In the genomic region with DNA sequence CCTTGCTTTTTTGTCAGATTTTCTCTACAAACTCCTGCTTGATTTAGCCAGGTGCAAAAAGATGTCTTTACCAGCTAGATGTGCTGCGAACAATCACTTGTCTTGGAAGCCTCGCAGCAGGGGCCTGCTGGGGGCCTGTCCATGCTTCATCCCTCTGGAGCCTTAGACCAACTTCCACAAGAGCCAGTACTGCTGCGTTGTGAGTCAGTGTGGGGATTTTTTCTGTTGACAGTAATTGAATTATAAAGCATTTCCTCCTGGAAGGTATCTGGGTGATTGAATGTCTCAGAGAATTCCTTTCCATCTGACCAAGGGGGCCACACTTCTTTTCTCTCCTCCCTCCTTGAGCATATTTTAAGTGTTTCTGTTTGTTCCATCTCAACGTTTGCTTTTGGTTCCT, we compare ENCODE assay signal across 16 cellular contexts. TPM values are rescaled to one million over a fixed set of nuclear protein-coding genes. Genes with fewer than 3 reads are reported as not detected.
DNase-seq lines count a peak whose midpoint lies in the region; ATAC-seq lines count a peak whose summit lies in the region.
"Had no signal": no experiment of that assay in that cellular context is flagged by ENCODE, and none has a peak within 500 bp of the region (broad histone marks: within the 10 kb centered on the region; RNA-seq: fewer than 3 reads in every experiment).

No MANE protein-coding gene starts in this region.

- H3K4me1 Mint-ChIP-seq in activated CD4-positive, alpha-beta memory T cell treated with anti-CD3 and anti-CD28 coated beads for 36 hours (ENCODE audit: low read depth): peaks cover 19% of the 10 kb centered on the region
- H3K4me1 Mint-ChIP-seq in activated CD4-positive, alpha-beta memory T cell treated with anti-CD3 and anti-CD28 coated beads, Interleukin-2, amount 10 ng/mL, durations not matched to agents 7 days and 5 days: peaks cover 12% of the 10 kb centered on the region
- peaks cover 24 to 34% (median 32%) of the 10 kb centered on the region in 3 donors for H3K4me1 Mint-ChIP-seq in T-cell
- peaks cover 12% of the 10 kb centered on the region for H3K4me1 Mint-ChIP-seq in activated T-helper 1 cell treated with anti-CD3 and anti-CD28 coated beads, Interleukin-12 subunit alpha, Interleukin-12 subunit beta, Interleukin-2, Interleukin-4 antibody, amounts not matched to agents 30 ng/mL and 10 ng/mL and 1 ng/mL, durations not matched to agents 14 hours and 24 hours and 36 hours (ENCODE audit: low read depth)

- H3K27ac Mint-ChIP-seq in activated CD4-positive, alpha-beta memory T cell treated with anti-CD3 and anti-CD28 coated beads for 36 hours: peak overlapping the region; percentile 18
- no peak overlapping the region for H3K27ac Mint-ChIP-seq in activated CD4-positive, alpha-beta memory T cell treated with anti-CD3 and anti-CD28 coated beads, Interleukin-2, amount 10 ng/mL, durations not matched to agents 7 days and 5 days
- peak overlapping the region; percentile 55 to 80 for H3K27ac Mint-ChIP-seq in T-cell
- H3K27ac Mint-ChIP-seq in activated T-helper 1 cell treated with anti-CD3 and anti-CD28 coated beads, Interleukin-12 subunit alpha, Interleukin-12 subunit beta, Interleukin-2, Interleukin-4 antibody, amounts not matched to agents 30 ng/mL and 10 ng/mL and 1 ng/mL, durations not matched to agents 14 hours and 24 hours and 36 hours: no peak overlapping the region
- H3K27ac Mint-ChIP-seq: memory B cell had no signal

- H3K36me3 Mint-ChIP-seq in activated CD4-positive, alpha-beta memory T cell treated with anti-CD3 and anti-CD28 coated beads for 36 hours: peaks cover 6% of the 10 kb centered on the region
- peaks cover 7% of the 10 kb centered on the region for H3K36me3 Mint-ChIP-seq in activated CD4-positive, alpha-beta memory T cell treated with anti-CD3 and anti-CD28 coated beads, Interleukin-2, amount 10 ng/mL, durations not matched to agents 7 days and 5 days (ENCODE audit: low read depth)
- peaks cover 16% of the 10 kb centered on the region for H3K36me3 Mint-ChIP-seq in T-cell
- H3K36me3 Mint-ChIP-seq in activated T-helper 1 cell treated with anti-CD3 and anti-CD28 coated beads, Interleukin-12 subunit alpha, Interleukin-12 subunit beta, Interleukin-2, Interleukin-4 antibody, amounts not matched to agents 30 ng/mL and 10 ng/mL and 1 ng/mL, durations not matched to agents 14 hours and 24 hours and 36 hours (ENCODE audit: low read depth): peaks cover 13% of the 10 kb centered on the region

- POLR2A ChIA-PET in activated CD4-positive, alpha-beta memory T cell treated with anti-CD3 and anti-CD28 coated beads for 36 hours (lab: Charles Lee): interaction anchor here (0.7 kb wide), 1 partner anchor 1608 kb away, joined by 3 read pairs; no protein-coding TSS in a partner anchor
- POLR2A ChIA-PET in activated CD4-positive, alpha-beta memory T cell treated with anti-CD3 and anti-CD28 coated beads, Interleukin-2, amount 10 ng/mL, durations not matched to agents 7 days and 5 days (lab: Charles Lee): no interaction called here
- POLR2A ChIA-PET in T-cell (lab: Charles Lee): interaction anchor here in 1 of 2 donors (0.5 to 0.6 kb wide), 2 partner anchors 20 to 48 kb away, joined by 3 to 5 read pairs; no protein-coding TSS in a partner anchor

- ATAC-seq in T-cell (replicated peaks in 1 of 4) (no peak), HG02870 (IDR thresholded peaks at IDR 0.05; ENCODE audit: unreplicated experiment) (no peak)

- CTCF ChIA-PET in activated CD4-positive, alpha-beta memory T cell treated with anti-CD3 and anti-CD28 coated beads for 36 hours (lab: Charles Lee): interaction anchor here (0.6 to 5.4 kb wide), 3 partner anchors 17 to 673 kb away, joined by 3 to 52 read pairs (median 3); no protein-coding TSS in a partner anchor
- CTCF ChIA-PET in activated CD4-positive, alpha-beta memory T cell treated with anti-CD3 and anti-CD28 coated beads, Interleukin-2, amount 10 ng/mL, durations not matched to agents 7 days and 5 days (lab: Charles Lee): interaction anchor here (0.7 to 1.4 kb wide), 4 partner anchors 11 to 73 kb away, joined by 3 to 4 read pairs (median 4); no protein-coding TSS in a partner anchor
- CTCF ChIA-PET in T-cell (lab: Charles Lee): interaction anchor here (0.6 to 1.1 kb wide), 2 partner anchors 18 to 362 kb away, joined by 3 to 5 read pairs; no protein-coding TSS in a partner anchor

- no peak for DNase-seq in activated CD4-positive, alpha-beta memory T cell treated with anti-CD3 and anti-CD28 coated beads for 36 hours
- DNase-seq in activated CD4-positive, alpha-beta memory T cell treated with anti-CD3 and anti-CD28 coated beads, Interleukin-2, amount 10 ng/mL, durations not matched to agents 7 days and 5 days: no peak
- DNase-seq in T-cell (no peak), epithelial cell of prostate (ENCODE audit: low read depth, low spot score) (no peak), renal cortical epithelial cell (ENCODE audit: low read depth) (peak; percentile 60), NCI-H1417 treated with DMSO at 0.1 percent for 48 hours (lab: John Stamatoyannopoulos, UW) (no peak)
- DNase-seq in activated T-helper 1 cell treated with anti-CD3 and anti-CD28 coated beads, Interleukin-12 subunit alpha, Interleukin-12 subunit beta, Interleukin-2, Interleukin-4 antibody, amounts not matched to agents 30 ng/mL and 10 ng/mL and 1 ng/mL, durations not matched to agents 14 hours and 24 hours and 36 hours (ENCODE audit: low spot score): no peak
- DNase-seq: Karpas-422; NCI-H2081 treated with DMSO at 0.1 percent for 48 hours; stimulated activated CD8-positive, alpha-beta memory T cell treated with anti-CD3 and anti-CD28 coated beads, Interleukin-4, amount 100 ng/mL, for 48 hours; upper lobe of right lung; WERI-Rb-1 had no signal

- peak overlapping the region; percentile 9 for H3K27ac ChIP-seq in epithelial cell of prostate
- H3K27ac ChIP-seq: A549, cardiac muscle cell, upper lobe of right lung, WERI-Rb-1 had no signal

- intact Hi-C loops in activated CD4-positive, alpha-beta memory T cell treated with anti-CD3 and anti-CD28 coated beads for 36 hours (cut with micrococcal nuclease): loop anchor here (5.0 kb wide), 1 partner anchor 309 kb away; no protein-coding TSS in a partner anchor
- intact Hi-C loops in activated T-helper 1 cell treated with anti-CD3 and anti-CD28 coated beads, Interleukin-12 subunit alpha, Interleukin-12 subunit beta, Interleukin-2, Interleukin-4 antibody, amounts not matched to agents 30 ng/mL and 10 ng/mL and 1 ng/mL, durations not matched to agents 14 hours and 24 hours and 36 hours (cut with micrococcal nuclease): loop anchor here (5.0 kb wide), 1 partner anchor 294 kb away; no protein-coding TSS in a partner anchor

- H3K9me3 Mint-ChIP-seq in activated CD4-positive, alpha-beta memory T cell treated with anti-CD3 and anti-CD28 coated beads for 36 hours: no peaks in the 10 kb centered on the region
- H3K9me3 Mint-ChIP-seq in activated CD4-positive, alpha-beta memory T cell treated with anti-CD3 and anti-CD28 coated beads, Interleukin-2, amount 10 ng/mL, durations not matched to agents 7 days and 5 days: no peaks in the 10 kb centered on the region
- H3K9me3 Mint-ChIP-seq in T-cell: no peaks in the 10 kb centered on the region
- no peaks in the 10 kb centered on the region for H3K9me3 Mint-ChIP-seq in activated T-helper 1 cell treated with anti-CD3 and anti-CD28 coated beads, Interleukin-12 subunit alpha, Interleukin-12 subunit beta, Interleukin-2, Interleukin-4 antibody, amounts not matched to agents 30 ng/mL and 10 ng/mL and 1 ng/mL, durations not matched to agents 14 hours and 24 hours and 36 hours
- H3K9me3 Mint-ChIP-seq: memory B cell had no signal

- H3K27me3 Mint-ChIP-seq in activated CD4-positive, alpha-beta memory T cell treated with anti-CD3 and anti-CD28 coated beads for 36 hours: no peaks in the 10 kb centered on the region
- H3K27me3 Mint-ChIP-seq in activated CD4-positive, alpha-beta memory T cell treated with anti-CD3 and anti-CD28 coated beads, Interleukin-2, amount 10 ng/mL, durations not matched to agents 7 days and 5 days: peaks cover 3% of the 10 kb centered on the region
- no peaks in the 10 kb centered on the region for H3K27me3 Mint-ChIP-seq in T-cell
- H3K27me3 Mint-ChIP-seq in activated T-helper 1 cell treated with anti-CD3 and anti-CD28 coated beads, Interleukin-12 subunit alpha, Interleukin-12 subunit beta, Interleukin-2, Interleukin-4 antibody, amounts not matched to agents 30 ng/mL and 10 ng/mL and 1 ng/mL, durations not matched to agents 14 hours and 24 hours and 36 hours (ENCODE audit: insufficient read depth): no peaks in the 10 kb centered on the region

- no peak overlapping the region for H3K4me3 Mint-ChIP-seq in activated CD4-positive, alpha-beta memory T cell treated with anti-CD3 and anti-CD28 coated beads for 36 hours
- no peak overlapping the region for H3K4me3 Mint-ChIP-seq in activated CD4-positive, alpha-beta memory T cell treated with anti-CD3 and anti-CD28 coated beads, Interleukin-2, amount 10 ng/mL, durations not matched to agents 7 days and 5 days
- no peak overlapping the region for H3K4me3 Mint-ChIP-seq in T-cell
- no peak overlapping the region for H3K4me3 Mint-ChIP-seq in activated T-helper 1 cell treated with anti-CD3 and anti-CD28 coated beads, Interleukin-12 subunit alpha, Interleukin-12 subunit beta, Interleukin-2, Interleukin-4 antibody, amounts not matched to agents 30 ng/mL and 10 ng/mL and 1 ng/mL, durations not matched to agents 14 hours and 24 hours and 36 hours
- H3K4me3 Mint-ChIP-seq: memory B cell had no signal

RNA-seq across cellular contexts. Expression of gene LDLRAP1, which starts 40.4 kb away (rescaled TPM):
- total RNA-seq in activated CD4-positive, alpha-beta memory T cell treated with anti-CD3 and anti-CD28 coated beads for 36 hours: 10 to 100 TPM; 11.9 to 14.8 TPM
- 10 to 100 TPM; 26.4 to 27.7 TPM for total RNA-seq in activated CD4-positive, alpha-beta memory T cell treated with anti-CD3 and anti-CD28 coated beads, Interleukin-2, amount 10 ng/mL, durations not matched to agents 7 days and 5 days
- total RNA-seq in T-cell (100 to 1,000 TPM; 143 to 298 (median 222) TPM), renal cortical epithelial cell (5.4 and 6.9 TPM in 2 replicates)
- 4.6 and 5.3 TPM in 2 replicates for total RNA-seq in activated T-helper 1 cell treated with anti-CD3 and anti-CD28 coated beads, Interleukin-12 subunit alpha, Interleukin-12 subunit beta, Interleukin-2, Interleukin-4 antibody, amounts not matched to agents 30 ng/mL and 10 ng/mL and 1 ng/mL, durations not matched to agents 14 hours and 24 hours and 36 hours

Comparison
In these comparisons a context has a peak if more than half of its experiments do, and no peak if none do; other contexts are left out.
1. H3K27ac Mint-ChIP-seq: peak in activated CD4-positive, alpha-beta memory T cell treated with anti-CD3 and anti-CD28 coated beads for 36 hours (single experiment) and T-cell (2 of 2); none in activated CD4-positive, alpha-beta memory T cell treated with anti-CD3 and anti-CD28 coated beads, Interleukin-2, amount 10 ng/mL, durations not matched to agents 7 days and 5 days (single experiment) and activated T-helper 1 cell treated with anti-CD3 and anti-CD28 coated beads, Interleukin-12 subunit alpha, Interleukin-12 subunit beta, Interleukin-2, Interleukin-4 antibody, amounts not matched to agents 30 ng/mL and 10 ng/mL and 1 ng/mL, durations not matched to agents 14 hours and 24 hours and 36 hours (single experiment).
2. RNA of gene LDLRAP1, which starts 40.4 kb away (total RNA-seq): 143 to 298 TPM in T-cell; 26.4 to 27.7 TPM in activated CD4-positive, alpha-beta memory T cell treated with anti-CD3 and anti-CD28 coated beads, Interleukin-2, amount 10 ng/mL, durations not matched to agents 7 days and 5 days, 11.9 to 14.8 TPM in activated CD4-positive, alpha-beta memory T cell treated with anti-CD3 and anti-CD28 coated beads for 36 hours, 5.4 to 6.9 TPM in renal cortical epithelial cell and 4.6 to 5.3 TPM in activated T-helper 1 cell treated with anti-CD3 and anti-CD28 coated beads, Interleukin-12 subunit alpha, Interleukin-12 subunit beta, Interleukin-2, Interleukin-4 antibody, amounts not matched to agents 30 ng/mL and 10 ng/mL and 1 ng/mL, durations not matched to agents 14 hours and 24 hours and 36 hours; every median in the first group is over 4 times any median in the second.